ENCODE assay signal across 8 cellular contexts in genomic region chr12:14716848-14717444, GRCh38. TPM values are rescaled to one million over a fixed set of nuclear protein-coding genes. Genes with fewer than 3 reads are reported as not detected.
DNase-seq lines count a peak whose midpoint lies in the region; ATAC-seq, FAIRE-seq and TF ChIP-seq lines count a peak whose summit lies in the region.

No MANE protein-coding gene starts in this region.

- FAIRE-seq in GM12878 (lab: Jason Lieb, UNC) (peak; percentile 86), keratinocyte (lab: Jason Lieb, UNC) (no peak)

- TF ChIP-seq POLR2A in GM12878 (IDR thresholded peaks at IDR 0.05; ENCODE audit: low read depth, low read length): no peak

- dilution Hi-C loops in keratinocyte (cut with MboI; ENCODE audit: extremely low pct_ligation_motif_present, low sequenced_read_pairs): no loop called here

- SMC1A ChIA-PET in GM12878 (lab: Charles Lee; ENCODE audit: uncharacterized antibody, unreplicated experiment): interaction anchor here (0.8 to 2.4 kb wide), 10 partner anchors 27 to 480 kb away, joined by 3 to 28 read pairs (median 4); partner anchors contain the start of gene ATF7IP

- POLR2A ChIA-PET in GM12878 (lab: Charles Lee): interaction anchor here (1.0 to 1.6 kb wide), 2 partner anchors 50 to 478 kb away, joined by 3 to 4 read pairs; no protein-coding TSS in a partner anchor

- no TSS peak for BruUV-seq in GM12878 (replicated peaks; lab: Mats Ljungman, UMichigan)

- H3K9me3 ChIP-seq in GM12878 (replicated peaks; ENCODE audit: control insufficient read depth, insufficient read depth, low read length) (no peaks in the 10 kb centered on the region), keratinocyte (ENCODE audit: control insufficient read depth, low read depth, low read length) (no peaks in the 10 kb centered on the region)

- peak; percentile 22 for DNase-seq in AG08396 (ENCODE audit: low spot score)
- DNase-seq in SKM-1 treated with dmso at 0.1 percent for 144 hours (lab: John Stamatoyannopoulos, UW; ENCODE audit: unreplicated experiment): peak; percentile 21
- DNase-seq in GM12878 (ENCODE audit: low read depth, low spot score): no peak
- DNase-seq in keratinocyte (ENCODE audit: low read depth, low spot score): peak; percentile 23
- peak; percentile 7 for DNase-seq in stimulated activated CD8-positive, alpha-beta memory T cell treated with anti-CD3 and anti-CD28 coated beads, Interleukin-12 subunit alpha, Interleukin-12 subunit beta, amount 100 ng/mL, for 24 hours (ENCODE audit: extremely low read depth)

- TF ChIP-seq EP300 in GM12878 (IDR thresholded peaks at IDR 0.05; ENCODE audit: borderline replicate concordance in 1 of 2, control insufficient read depth in 1 of 2, low read depth in 2 of 2, low read length in 2 of 2): no peak

- 0% methylated on average over 1 of the region's 1 CpG for WGBS in GM12878 (ENCODE audit: insufficient coverage, insufficient replicate concordance, low lambda C conversion rate, missing lambda C conversion rate)

- H3K4me3 ChIP-seq in GM12878 (no peak overlapping the region), keratinocyte (ENCODE audit: control insufficient read depth in 2 of 3, extremely low read depth in 1 of 3, insufficient read depth in 2 of 3, low read depth in 1 of 3, low read length in 3 of 3) (no peak overlapping the region)

- in situ Hi-C loops in GM12878 (cut with MboI): loop anchor here (5.0 to 10.0 kb wide), 2 partner anchors 82 to 480 kb away; no protein-coding TSS in a partner anchor

- CTCF ChIA-PET in GM12878 (lab: Yijun Ruan, JAX): interaction anchor here (0.6 to 3.6 kb wide), 14 partner anchors 15 to 533 kb away, joined by 3 to 48 read pairs (median 4); no protein-coding TSS in a partner anchor

- H3K79me2 ChIP-seq in GM12878 (ENCODE audit: control insufficient read depth, insufficient read depth, low read length) (no peaks in the 10 kb centered on the region), keratinocyte (ENCODE audit: control insufficient read depth, insufficient read depth, low read length) (no peaks in the 10 kb centered on the region)

- H3K9ac ChIP-seq in GM12878 (ENCODE audit: control insufficient read depth, insufficient read depth, low read length): no peak overlapping the region
- H3K9ac ChIP-seq in keratinocyte (ENCODE audit: control insufficient read depth, extremely low read depth, insufficient read depth, low read length): no peak overlapping the region

- H3K27me3 ChIP-seq in GM12878 (replicated peaks in 1 of 2; ENCODE audit: control insufficient read depth in 2 of 2, insufficient read depth in 2 of 2, low read length in 1 of 2) (no peaks in the 10 kb centered on the region), keratinocyte (ENCODE audit: control insufficient read depth, extremely low read depth, insufficient read depth, low read length) (no peaks in the 10 kb centered on the region)

- H3K27ac ChIP-seq in GM12878 (ENCODE audit: control insufficient read depth, insufficient read depth) (no peak overlapping the region), keratinocyte (ENCODE audit: control insufficient read depth, insufficient read depth, low read length) (no peak overlapping the region)

- no peaks in the 10 kb centered on the region for H3K9me1 ChIP-seq in keratinocyte (ENCODE audit: control insufficient read depth, extremely low read depth, insufficient read depth, low read length)

- RAD21 ChIA-PET in GM12878 (lab: Charles Lee; ENCODE audit: unreplicated experiment): interaction anchor here (1.0 to 2.5 kb wide), 5 partner anchors 88 to 479 kb away, joined by 3 to 22 read pairs (median 3); no protein-coding TSS in a partner anchor

- TF ChIP-seq CTCF in GM12878 (IDR thresholded peaks at IDR 0.05 in 2 of 3, conservative IDR thresholded peaks at IDR 0.05 in 1 of 3; ENCODE audit: control insufficient read depth in 2 of 3, extremely low read depth in 1 of 3, insufficient read depth in 1 of 3, low read depth in 3 of 3, low read length in 3 of 3) (peak; percentile 56 to 70 (median 63)), keratinocyte (optimal IDR thresholded peaks at IDR 0.05 in 1 of 3, IDR thresholded peaks at IDR 0.05 in 1 of 3, conservative IDR thresholded peaks at IDR 0.05 in 1 of 3; ENCODE audit: extremely low read depth in 1 of 3, insufficient read depth in 2 of 3, low read length in 3 of 3) (peak; percentile 39 to 65 (median 59))

- peak; percentile 67 for TF ChIP-seq RAD21 in GM12878 (IDR thresholded peaks at IDR 0.05; ENCODE audit: insufficient read depth, low read depth, low read length)

- no peaks in the 10 kb centered on the region for H4K20me1 ChIP-seq in GM12878 (ENCODE audit: control insufficient read depth, insufficient read depth)
- no peaks in the 10 kb centered on the region for H4K20me1 ChIP-seq in keratinocyte (ENCODE audit: control insufficient read depth, extremely low read depth, insufficient read depth, low read length)

- no peaks in the 10 kb centered on the region for H3K36me3 ChIP-seq in GM12878 (ENCODE audit: control insufficient read depth in 2 of 2, insufficient read depth in 2 of 2, low read length in 1 of 2)
- H3K36me3 ChIP-seq in keratinocyte (ENCODE audit: control insufficient read depth in 2 of 2, extremely low read depth in 1 of 2, insufficient read depth in 2 of 2, low read length in 2 of 2): no peaks in the 10 kb centered on the region

- intact Hi-C loops in GM12878 (cut with micrococcal nuclease; ENCODE audit: unreplicated experiment): loop anchor here (1.0 to 5.0 kb wide), 4 partner anchors 87 to 479 kb away; no protein-coding TSS in a partner anchor

- H2AFZ ChIP-seq in GM12878 (ENCODE audit: control insufficient read depth, low read depth, low read length) (no peak overlapping the region), keratinocyte (ENCODE audit: control insufficient read depth, low read length) (no peak overlapping the region)

- H3K4me2 ChIP-seq in GM12878 (ENCODE audit: control insufficient read depth, insufficient read depth) (no peak overlapping the region), keratinocyte (ENCODE audit: control insufficient read depth, extremely low read depth, insufficient read depth, low read depth, low read length) (no peak overlapping the region)

- peak; percentile 84 for ATAC-seq in GM18517 (IDR thresholded peaks at IDR 0.05; ENCODE audit: unreplicated experiment)
- peak; percentile 68 for ATAC-seq in HG03520 (IDR thresholded peaks at IDR 0.05; ENCODE audit: unreplicated experiment)
- peak; percentile 94 for ATAC-seq in GM12878
- ATAC-seq in GM19463 (IDR thresholded peaks at IDR 0.05; ENCODE audit: unreplicated experiment): no peak

- H3K4me1 ChIP-seq in GM12878 (ENCODE audit: control insufficient read depth, insufficient read depth, low read length) (no peaks in the 10 kb centered on the region), keratinocyte (ENCODE audit: control insufficient read depth, extremely low read depth, insufficient read depth, low read length) (no peaks in the 10 kb centered on the region)

TF ChIP-seq in GM12878, 131 proteins besides CTCF, POLR2A, EP300 and RAD21:
- TF ChIP-seq ZNF384 (IDR thresholded peaks at IDR 0.05; ENCODE audit: borderline replicate concordance, low read depth, low read length) (no peak), SMC3 (IDR thresholded peaks at IDR 0.05; ENCODE audit: borderline replicate concordance, low read length) (peak; percentile 78; the same call in 1 of the 2 replicates)

RNA-seq across cellular contexts. Expression of gene GUCY2C, which starts 20.5 kb away (rescaled TPM):
- total RNA-seq in GM12878 (2013; cell fraction: nucleolus; rRNA removed): 0.08 TPM in 1 of 2 replicates, not detected in the other
- total RNA-seq in GM12878 (2014; rRNA removed) (0.11 and 0.16 TPM in 2 replicates), GM12878 (2014; rRNA removed; fragmentation: Illumina TruSeq; extraction: Trizol) (0.09 and 0.18 TPM in 2 replicates), GM12878 (2021) (0.08 TPM in 1 of 2 replicates, not detected in the other)
- 0.05 TPM for polyA plus RNA-seq in GM12878 (2011; ENCODE audit: low read depth)
- polyA plus RNA-seq in GM12878 (2011; rRNA removed) (0.19 and 0.27 TPM in 2 replicates), GM12878 (2014; fragmentation: Illumina TruSeq; extraction: Trizol) (0.10 and 0.15 TPM in 2 replicates), GM12878 (2014; fragmentation: Nextera tagmentation; extraction: Ambion mirVana) (under 1 TPM; 0.57 to 0.60 TPM), GM12878 (2014; rRNA removed) (0.12 and 0.16 TPM in 2 replicates), GM12878 (2016; fragmentation: Nextera tagmentation; extraction: Ambion mirVana) (under 1 TPM; 0.42 to 0.44 TPM), keratinocyte (0.03 to 0.06 TPM (median 0.03 TPM) in 3 replicates)
- 0.12 and 0.13 TPM in 2 replicates for polyA plus RNA-seq in GM12878 (2011; cell fraction: cytosol; rRNA removed)
- polyA plus RNA-seq in GM12878 (2011; cell fraction: nucleus; rRNA removed): 0.09 and 0.13 TPM in 2 replicates
- 0.07 and 0.11 TPM in 2 replicates for polyA plus RNA-seq in GM12878 (2012)
- 0.26 TPM in 1 of 2 replicates, not detected in the other for polyA minus RNA-seq in GM12878 (2011; rRNA and poly(A)+ RNA removed)
- polyA minus RNA-seq in GM12878 (2011; cell fraction: cytosol; rRNA and poly(A)+ RNA removed): not detected in 2 replicates
- 0.29 TPM in 1 of 2 replicates, not detected in the other for polyA minus RNA-seq in GM12878 (2011; cell fraction: nucleus; rRNA and poly(A)+ RNA removed)
- polyA plus RNA-seq in keratinocyte (2011; ENCODE audit: low read depth): not detected
- 0.04 TPM in 1 of 2 replicates, not detected in the other for polyA plus RNA-seq in keratinocyte (2011; cell fraction: cytosol; rRNA removed)
- 0.11 and 0.12 TPM in 2 replicates for polyA plus RNA-seq in keratinocyte (2011; cell fraction: nucleus; rRNA removed)
- polyA plus RNA-seq in keratinocyte (2012; ENCODE audit: low replicate concordance): 0.02 TPM in 1 of 2 replicates, not detected in the other
- polyA minus RNA-seq in keratinocyte: not detected in 3 replicates
- not detected for polyA minus RNA-seq in keratinocyte (2011; cell fraction: cytosol; rRNA and poly(A)+ RNA removed)
- not detected in 2 replicates for polyA minus RNA-seq in keratinocyte (2011; cell fraction: nucleus; rRNA and poly(A)+ RNA removed)
